Comparison of ENCODE assay signal across 18 cellular contexts in genomic region chr2:133456971-133457370, GRCh38.
DNase-seq lines count a peak whose midpoint lies in the region; ATAC-seq and TF ChIP-seq lines count a peak whose summit lies in the region.
"Had no signal": no experiment of that assay in that cellular context is flagged by ENCODE, and none has a peak within 500 bp of the region (broad histone marks: within the 10 kb centered on the region; RNA-seq: fewer than 3 reads in every experiment).

No MANE protein-coding gene starts in this region.

- DNase-seq in SK-N-SH (peak; percentile 11), IMR-90 (no peak), NCI-H82 treated with DMSO at 0.1 percent for 48 hours (lab: John Stamatoyannopoulos, UW; ENCODE audit: unreplicated experiment) (peak; percentile 86), foreskin keratinocyte (no peak)
- DNase-seq: 8988T; ACHN; Caco-2; Calu3; CD4-positive, alpha-beta T cell; CD8-positive, alpha-beta T cell; DMS79 treated with DMSO at 0.1 percent for 48 hours; GF-D8 had no signal

- H2BK5ac ChIP-seq in IMR-90 (ENCODE audit: low read depth, low read length, poor library complexity, severe bottlenecking): no peak overlapping the region

- no peaks in the 10 kb centered on the region for H3K9me2 ChIP-seq in SK-N-SH

- no peak for TF ChIP-seq CTCF in SK-N-SH (IDR thresholded peaks at IDR 0.05)
- no peak for TF ChIP-seq CTCF in IMR-90 (conservative IDR thresholded peaks at IDR 0.05; ENCODE audit: low read depth, low read length)
- TF ChIP-seq CTCF in foreskin keratinocyte (conservative IDR thresholded peaks at IDR 0.05): no peak

- no peak overlapping the region; the same call in 2 of the 3 replicates for H2BK15ac ChIP-seq in IMR-90 (ENCODE audit: low read depth, low read length)

- H3K9ac ChIP-seq in SK-N-SH (no peak overlapping the region), IMR-90 (ENCODE audit: low read depth, low read length) (no peak overlapping the region)
- H3K9ac ChIP-seq: BLaER1 treated with 17β-estradiol and CSF1 and Interleukin-3, amounts not matched to agents 10 nM and 100 nM had no signal

- no peaks in the 10 kb centered on the region for H3F3A ChIP-seq in SK-N-SH (replicated peaks; ENCODE audit: insufficient read depth)

- no peak overlapping the region for H3K27ac ChIP-seq in SK-N-SH (ENCODE audit: low read depth in 2 of 2, low read length in 1 of 2)
- no peak overlapping the region for H3K27ac ChIP-seq in IMR-90 (ENCODE audit: insufficient read depth, low read length)
- H3K27ac ChIP-seq in foreskin keratinocyte: peak overlapping the region; percentile 92
- H3K27ac ChIP-seq: BLaER1 treated with 17β-estradiol and CSF1 and Interleukin-3, amounts not matched to agents 10 nM and 100 nM; C4-2B had no signal

- H2AK5ac ChIP-seq in IMR-90 (ENCODE audit: low read depth, low read length): 0 out of 2 replicates have a peak overlapping the region, but pooled peaks have one; percentile 6

- H2AK9ac ChIP-seq in IMR-90 (replicated peaks; ENCODE audit: low read depth, low read length, poor library complexity): no peak overlapping the region

- no peak overlapping the region for H2BK120ac ChIP-seq in IMR-90 (ENCODE audit: low read depth, low read length)

- BruUV-seq in IMR-90 (replicated peaks; lab: Mats Ljungman, UMichigan): no TSS peak

- no peak overlapping the region for H4K8ac ChIP-seq in IMR-90 (ENCODE audit: low read depth in 2 of 2, low read length in 2 of 2)

- intact Hi-C loops in IMR-90 (cut with micrococcal nuclease): no loop called here

- no peak overlapping the region for H3K23ac ChIP-seq in IMR-90 (ENCODE audit: low read depth, low read length)

- H3K4me3 ChIP-seq in SK-N-SH (ENCODE audit: low read depth in 2 of 2, low read length in 1 of 2): no peak overlapping the region
- H3K4me3 ChIP-seq in IMR-90 (ENCODE audit: insufficient read depth, low read depth, low read length): no peak overlapping the region
- H3K4me3 ChIP-seq: BLaER1 treated with 17β-estradiol and CSF1 and Interleukin-3, amounts not matched to agents 10 nM and 100 nM had no signal

- no peak for TF ChIP-seq POLR2A in IMR-90 (IDR thresholded peaks at IDR 0.05; ENCODE audit: low read depth, low read length)

- no peaks in the 10 kb centered on the region for H4K20me1 ChIP-seq in SK-N-SH (ENCODE audit: insufficient read depth)
- H4K20me1 ChIP-seq in IMR-90 (ENCODE audit: insufficient read depth, low read length): no peaks in the 10 kb centered on the region
- H4K20me1 ChIP-seq: BLaER1 treated with 17β-estradiol and CSF1 and Interleukin-3, amounts not matched to agents 10 nM and 100 nM had no signal

- H3K18ac ChIP-seq in IMR-90 (ENCODE audit: low read depth, low read length): no peak overlapping the region

- H3K9me1 ChIP-seq in IMR-90 (ENCODE audit: insufficient read depth, low read length): no peaks in the 10 kb centered on the region; the same call in 1 of the 2 replicates

- no peak for TF ChIP-seq EP300 in SK-N-SH (IDR thresholded peaks at IDR 0.05; ENCODE audit: borderline replicate concordance in 1 of 2, low read depth in 1 of 2, low read length in 1 of 2)

- H2AFZ ChIP-seq in SK-N-SH (ENCODE audit: low read depth) (no peak overlapping the region), IMR-90 (replicated peaks; ENCODE audit: low read length, poor library complexity) (no peak overlapping the region)

- no peak overlapping the region for H3K14ac ChIP-seq in IMR-90 (replicated peaks; ENCODE audit: low read depth, low read length)

- WGBS in SK-N-SH (ENCODE audit: low lambda C conversion rate): 36% methylated on average over 3 of the region's 3 CpGs
- WGBS in IMR-90 (ENCODE audit: extremely low coverage in 2 of 2, insufficient read length in 1 of 2), 2 experiments: no CpG with 5 or more reads among the region's 3 CpGs

- H3K4me2 ChIP-seq in SK-N-SH (no peak overlapping the region), IMR-90 (ENCODE audit: low read depth, low read length) (no peak overlapping the region)
- H3K4me2 ChIP-seq: BLaER1 treated with 17β-estradiol and CSF1 and Interleukin-3, amounts not matched to agents 10 nM and 100 nM had no signal

- no peaks in the 10 kb centered on the region for H3K79me2 ChIP-seq in SK-N-SH (ENCODE audit: insufficient read depth)

- H3K9me3 ChIP-seq in SK-N-SH (no peaks in the 10 kb centered on the region), IMR-90 (ENCODE audit: control insufficient read depth, insufficient read depth, low read length) (no peaks in the 10 kb centered on the region)
- H3K9me3 ChIP-seq: BLaER1 treated with 17β-estradiol and CSF1 and Interleukin-3, amounts not matched to agents 10 nM and 100 nM; Caco-2 had no signal

- H3K56ac ChIP-seq in IMR-90 (ENCODE audit: extremely low read depth, insufficient read depth, low read length): no peak overlapping the region

- H4K91ac ChIP-seq in IMR-90 (ENCODE audit: insufficient read depth, low read depth, low read length): no peak overlapping the region

- H2BK20ac ChIP-seq in IMR-90 (ENCODE audit: low read depth, low read length): no peak overlapping the region

- H3K4me1 ChIP-seq in SK-N-SH (ENCODE audit: control insufficient read depth in 1 of 2, insufficient read depth in 2 of 2, low read depth in 1 of 2, low read length in 1 of 2) (no peaks in the 10 kb centered on the region), IMR-90 (ENCODE audit: control insufficient read depth, insufficient read depth, low read length) (peaks cover 2% of the 10 kb centered on the region; the same call in 1 of the 2 replicates), foreskin keratinocyte (peaks cover 26% of the 10 kb centered on the region)
- H3K4me1 ChIP-seq: BLaER1 treated with 17β-estradiol and CSF1 and Interleukin-3, amounts not matched to agents 10 nM and 100 nM; Caco-2 had no signal

- CTCF ChIA-PET in SK-N-SH (lab: Yijun Ruan, JAX): no interaction called here
- CTCF ChIA-PET in IMR-90 (lab: Yijun Ruan, JAX): no interaction called here

- H3K4ac ChIP-seq in IMR-90 (ENCODE audit: low read depth, low read length): no peak overlapping the region

- TF ChIP-seq RAD21 in SK-N-SH (IDR thresholded peaks at IDR 0.05; ENCODE audit: low read length): no peak
- TF ChIP-seq RAD21 in IMR-90 (IDR thresholded peaks at IDR 0.05; ENCODE audit: low read length): no peak

- H4K5ac ChIP-seq in IMR-90 (ENCODE audit: low read depth, low read length): no peak overlapping the region

- H3K36me3 ChIP-seq in SK-N-SH (replicated peaks in 1 of 2; ENCODE audit: control insufficient read depth in 1 of 2, insufficient read depth in 2 of 2, low read length in 1 of 2) (no peaks in the 10 kb centered on the region), IMR-90 (ENCODE audit: control insufficient read depth, insufficient read depth, low read length) (no peaks in the 10 kb centered on the region)
- H3K36me3 ChIP-seq: BLaER1 treated with 17β-estradiol and CSF1 and Interleukin-3, amounts not matched to agents 10 nM and 100 nM had no signal

- no peaks in the 10 kb centered on the region for H3K27me3 ChIP-seq in SK-N-SH (ENCODE audit: insufficient read depth)
- no peaks in the 10 kb centered on the region for H3K27me3 ChIP-seq in IMR-90 (ENCODE audit: control insufficient read depth, insufficient read depth, low read length)
- H3K27me3 ChIP-seq in foreskin keratinocyte: no peaks in the 10 kb centered on the region
- H3K27me3 ChIP-seq: BLaER1 treated with 17β-estradiol and CSF1 and Interleukin-3, amounts not matched to agents 10 nM and 100 nM had no signal

- no peak for ATAC-seq in SK-N-SH treated with all-trans-retinoic acid at 6 μM for 48 hours
- no peak for ATAC-seq in IMR-90 (ENCODE audit: low read depth)
- no peak for ATAC-seq in foreskin keratinocyte
- no peak for ATAC-seq in GM19397 (IDR thresholded peaks at IDR 0.05; ENCODE audit: unreplicated experiment)
- no peak for ATAC-seq in GM19463 (IDR thresholded peaks at IDR 0.05; ENCODE audit: unreplicated experiment)
- no peak for ATAC-seq in HG02798 (IDR thresholded peaks at IDR 0.05; ENCODE audit: poor library complexity, unreplicated experiment)
- ATAC-seq: CD8-positive, alpha-beta T cell had no signal

- POLR2A ChIA-PET in SK-N-SH (lab: Yijun Ruan, JAX): no interaction called here
- POLR2A ChIA-PET in IMR-90 (lab: Charles Lee; ENCODE audit: unreplicated experiment): no interaction called here

- dilution Hi-C loops in IMR-90 (cut with HindIII; ENCODE audit: low sequenced_read_pairs, unreplicated experiment): no loop called here

- H3K79me1 ChIP-seq in IMR-90 (ENCODE audit: low read depth in 1 of 2, low read length in 2 of 2): peaks cover 0 to 4% of the 10 kb centered on the region in 2 experiments; a peak in 1 of 4 replicates

- in situ Hi-C loops in IMR-90 (cut with MboI; ENCODE audit: low sequenced_read_pairs): no loop called here

TF ChIP-seq in SK-N-SH, 30 proteins besides CTCF, POLR2A, EP300 and RAD21 (continues in another document):
- TF ChIP-seq EZH2phosphoT487 (IDR thresholded peaks at IDR 0.05; ENCODE audit: borderline replicate concordance, low read depth) (no peak), YY1 (IDR thresholded peaks at IDR 0.05; ENCODE audit: low read depth) (no peak)
- TF ChIP-seq, protein P1, sequence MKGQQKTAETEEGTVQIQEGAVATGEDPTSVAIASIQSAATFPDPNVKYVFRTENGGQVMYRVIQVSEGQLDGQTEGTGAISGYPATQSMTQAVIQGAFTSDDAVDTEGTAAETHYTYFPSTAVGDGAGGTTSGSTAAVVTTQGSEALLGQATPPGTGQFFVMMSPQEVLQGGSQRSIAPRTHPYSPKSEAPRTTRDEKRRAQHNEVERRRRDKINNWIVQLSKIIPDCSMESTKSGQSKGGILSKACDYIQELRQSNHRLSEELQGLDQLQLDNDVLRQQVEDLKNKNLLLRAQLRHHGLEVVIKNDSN (IDR thresholded peaks at IDR 0.05; ENCODE audit: borderline replicate concordance, low read depth): no peak

TF ChIP-seq in SK-N-SH treated with all-trans-retinoic acid at 6 μM for 48 hours, 23 proteins besides CTCF, POLR2A, EP300 and RAD21 (continues in another document):
- TF ChIP-seq TOX (CRISPR knock-in tag; IDR thresholded peaks at IDR 0.05; ENCODE audit: borderline replicate concordance) (no peak), OSR1 (CRISPR knock-in tag; IDR thresholded peaks at IDR 0.05) (no peak), ESRRG (CRISPR knock-in tag; IDR thresholded peaks at IDR 0.05) (no peak)

TF ChIP-seq in IMR-90, 13 proteins besides CTCF, POLR2A, EP300 and RAD21:
- no peak for TF ChIP-seq MAZ (IDR thresholded peaks at IDR 0.05; ENCODE audit: borderline replicate concordance, low read depth, low read length)
- TF ChIP-seq, protein P2, sequence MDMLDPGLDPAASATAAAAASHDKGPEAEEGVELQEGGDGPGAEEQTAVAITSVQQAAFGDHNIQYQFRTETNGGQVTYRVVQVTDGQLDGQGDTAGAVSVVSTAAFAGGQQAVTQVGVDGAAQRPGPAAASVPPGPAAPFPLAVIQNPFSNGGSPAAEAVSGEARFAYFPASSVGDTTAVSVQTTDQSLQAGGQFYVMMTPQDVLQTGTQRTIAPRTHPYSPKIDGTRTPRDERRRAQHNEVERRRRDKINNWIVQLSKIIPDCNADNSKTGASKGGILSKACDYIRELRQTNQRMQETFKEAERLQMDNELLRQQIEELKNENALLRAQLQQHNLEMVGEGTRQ (IDR thresholded peaks at IDR 0.05; ENCODE audit: low read depth, low read length): no peak
- TF ChIP-seq BHLHE40 (IDR thresholded peaks at IDR 0.05; ENCODE audit: low read depth, low read length): no peak

Comparison
In these comparisons a context has a peak if more than half of its experiments do, and no peak if none do; other contexts are left out.
1. DNase-seq: peak in SK-N-SH (single experiment) and NCI-H82 treated with DMSO at 0.1 percent for 48 hours (single experiment); none in IMR-90 (single experiment) and foreskin keratinocyte (0 of 2).